Comparison of ENCODE assay signal across 18 cellular contexts in the genomic region with DNA sequence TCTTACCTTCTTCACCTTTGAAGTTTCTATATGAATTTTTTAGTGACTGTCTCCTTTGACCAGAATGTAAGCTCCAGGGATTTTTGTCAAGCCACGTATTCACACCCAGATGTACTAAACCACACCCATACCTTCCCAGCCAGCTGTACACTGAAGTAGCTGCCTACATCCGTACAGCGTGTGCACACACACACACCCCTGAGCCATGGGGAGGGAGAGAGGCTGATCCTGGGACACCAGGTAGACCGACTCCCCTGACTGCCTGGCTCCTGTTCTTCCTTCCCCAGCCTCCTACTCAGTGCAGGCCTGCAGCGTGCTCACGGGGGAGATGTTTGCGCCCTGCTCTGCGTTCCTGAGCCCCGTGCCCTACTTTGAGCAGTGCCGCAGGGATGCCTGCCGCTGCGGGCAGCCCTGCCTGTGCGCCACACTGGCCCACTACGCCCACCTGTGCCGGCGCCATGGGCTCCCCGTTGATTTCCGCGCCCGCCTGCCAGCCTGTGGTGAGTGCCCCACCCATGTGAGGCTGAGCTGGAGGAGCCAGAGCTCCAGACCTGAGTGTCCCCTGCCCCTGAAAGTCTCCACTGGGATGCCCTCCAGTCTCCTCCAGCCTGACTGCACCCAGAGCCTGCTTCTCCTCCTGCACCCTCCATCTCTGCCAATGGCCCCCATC. TPM values are rescaled to one million over a fixed set of nuclear protein-coding genes. Genes with fewer than 3 reads are reported as not detected.
"Had no signal": no experiment of that assay in that cellular context is flagged by ENCODE, and none has a peak within 500 bp of the region (broad histone marks: within the 10 kb centered on the region; RNA-seq: fewer than 3 reads in every experiment).

No MANE protein-coding gene starts in this region.

- H3K9me3 ChIP-seq: breast epithelium, esophagus squamous epithelium, heart left ventricle, left lung, neutrophil, transverse colon had no signal

- ATAC-seq: left lung; right cardiac atrium; stimulated activated effector memory CD8-positive, alpha-beta T cell treated with anti-CD3 and anti-CD28 coated beads, Interleukin-12 subunit alpha, Interleukin-12 subunit beta, amount 100 ng/mL, for 72 hours had no signal

- H3K27me3 ChIP-seq: breast epithelium, heart left ventricle, left lung, transverse colon had no signal

- H3K27ac ChIP-seq: breast epithelium, esophagus squamous epithelium, heart left ventricle, left lung, neutrophil, transverse colon had no signal

- H3K4me1 ChIP-seq: breast epithelium, esophagus squamous epithelium, heart left ventricle, left lung, transverse colon had no signal

- H3K4me2 ChIP-seq: smooth muscle cell had no signal

- DNase-seq: activated gamma-delta T cell treated with Interleukin-2 at 50 U/mL for 16 hours; activated naive CD8-positive, alpha-beta T cell treated with anti-CD3 and anti-CD28 coated beads for 36 hours; aorta; esophagus squamous epithelium; foreskin fibroblast; left lung; right cardiac atrium; transverse colon had no signal

- H3K4me3 ChIP-seq: breast epithelium, dorsolateral prefrontal cortex, esophagus squamous epithelium, heart left ventricle, left lung, smooth muscle cell, transverse colon had no signal

- H3K36me3 ChIP-seq: breast epithelium, esophagus squamous epithelium, heart left ventricle, left lung, neutrophil, transverse colon had no signal

RNA-seq across cellular contexts. Expression of a gene that starts 25.9 kb away (rescaled TPM):
- total RNA-seq: activated naive CD8-positive, alpha-beta T cell treated with anti-CD3 and anti-CD28 coated beads for 36 hours; aorta; breast epithelium; esophagus squamous epithelium; heart left ventricle; left lung; mesenteric fat pad; right cardiac atrium; smooth muscle cell; subcutaneous adipose tissue; T-helper 2 cell treated with Interferon-gamma antibody and Interleukin-4, amounts not matched to agents 100 ng/mL and 5 ng/mL, for 36 hours; transverse colon had no signal
- polyA plus RNA-seq: aorta, heart left ventricle, right cardiac atrium, smooth muscle cell had no signal

RNA-seq across cellular contexts. Expression of a gene that starts 28.7 kb away (rescaled TPM):
- total RNA-seq: activated naive CD8-positive, alpha-beta T cell treated with anti-CD3 and anti-CD28 coated beads for 36 hours; aorta; esophagus squamous epithelium; myocyte; smooth muscle cell; T-helper 2 cell treated with Interferon-gamma antibody and Interleukin-4, amounts not matched to agents 100 ng/mL and 5 ng/mL, for 36 hours had no signal
- polyA plus RNA-seq: smooth muscle cell had no signal
